Comparison of ENCODE assay signal across 1 cellular context in genomic region chr17:50563095-50563511, GRCh38.
TF ChIP-seq lines count a peak whose summit lies in the region.

No MANE protein-coding gene starts in this region.

TF ChIP-seq in GM23338, 12 proteins besides CTCF, POLR2A, EP300 and RAD21 (continued from another document):
- TF ChIP-seq ZNF462 (CRISPR knock-in tag; IDR thresholded peaks at IDR 0.05), result no peak
- no peak for TF ChIP-seq EZH2phosphoT487 (IDR thresholded peaks at IDR 0.05; ENCODE audit: unreplicated experiment)
- no peak for TF ChIP-seq STAT1 (IDR thresholded peaks at IDR 0.05; ENCODE audit: unreplicated experiment)
- TF ChIP-seq ZNF114 (CRISPR knock-in tag; IDR thresholded peaks at IDR 0.05), result no peak
- TF ChIP-seq ZNF331 (CRISPR knock-in tag; IDR thresholded peaks at IDR 0.05; ENCODE audit: low read depth), result no peak
- TF ChIP-seq NANOG (IDR thresholded peaks at IDR 0.05; ENCODE audit: borderline replicate concordance), result no peak
- TF ChIP-seq POLR2AphosphoS5 (IDR thresholded peaks at IDR 0.05; ENCODE audit: low read depth), result no peak
- TF ChIP-seq ETS1 (IDR thresholded peaks at IDR 0.05), result no peak
- no peak for TF ChIP-seq JUNB (IDR thresholded peaks at IDR 0.05; ENCODE audit: unreplicated experiment)
